16 cellular contexts compared by ENCODE assay signal in genomic region chrY:14694566-14694965, GRCh38.
DNase-seq lines count a peak whose midpoint lies in the region; ATAC-seq and TF ChIP-seq lines count a peak whose summit lies in the region.
"Had no signal": no experiment of that assay in that cellular context is flagged by ENCODE, and none has a peak within 500 bp of the region (broad histone marks: within the 10 kb centered on the region; RNA-seq: fewer than 3 reads in every experiment).

No MANE protein-coding gene starts in this region.

- no peaks in the 10 kb centered on the region for H3K9me3 ChIP-seq in breast epithelium
- H3K9me3 ChIP-seq in BE2C, result no peaks in the 10 kb centered on the region
- H3K9me3 ChIP-seq: BLaER1, Caco-2 had no signal

- DNase-seq in AG10803 (ENCODE audit: low read depth) (peak; percentile 67), GM03348 (ENCODE audit: low spot score) (peak; percentile 6), cerebellum (ENCODE audit: low spot score) (peak; percentile 1), foreskin fibroblast (peak; percentile 18 to 47), breast epithelium (ENCODE audit: low spot score in 2 of 2) (no peak), BE2C (no peak)
- no peak for DNase-seq in activated CD8-positive, alpha-beta memory T cell treated with anti-CD3 and anti-CD28 coated beads, Interleukin-2, amount 10 ng/mL, durations not matched to agents 7 days and 5 days
- DNase-seq: 8988T; Caco-2; CD8-positive, alpha-beta memory T cell; DMS53; H9 had no signal

- no peaks in the 10 kb centered on the region for H3K4me1 Mint-ChIP-seq in activated CD8-positive, alpha-beta memory T cell treated with anti-CD3 and anti-CD28 coated beads, Interleukin-2, amount 10 ng/mL, durations not matched to agents 7 days and 5 days
- H3K4me1 Mint-ChIP-seq: CD8-positive, alpha-beta memory T cell; H9 had no signal

- TF ChIP-seq CTCF in AG10803 (conservative IDR thresholded peaks at IDR 0.05; ENCODE audit: low read length) (no peak), foreskin fibroblast (IDR thresholded peaks at IDR 0.05; ENCODE audit: low read depth, low read length) (no peak), breast epithelium (IDR thresholded peaks at IDR 0.05) (no peak), BE2C (IDR thresholded peaks at IDR 0.05; ENCODE audit: low read depth, low read length) (no peak)

- no peaks in the 10 kb centered on the region for H3K27me3 Mint-ChIP-seq in activated CD8-positive, alpha-beta memory T cell treated with anti-CD3 and anti-CD28 coated beads, Interleukin-2, amount 10 ng/mL, durations not matched to agents 7 days and 5 days
- H3K27me3 Mint-ChIP-seq: CD8-positive, alpha-beta memory T cell had no signal

- H3K4me3 ChIP-seq in AG10803 (ENCODE audit: low read length) (no peak overlapping the region), foreskin fibroblast (ENCODE audit: low read depth in 1 of 2, low read length in 2 of 2) (no peak overlapping the region), breast epithelium (no peak overlapping the region), BE2C (ENCODE audit: low read depth, low read length) (no peak overlapping the region)
- H3K4me3 ChIP-seq: BLaER1, GM23338 had no signal

- no peaks in the 10 kb centered on the region for H3K36me3 ChIP-seq in breast epithelium
- H3K36me3 ChIP-seq in BE2C, result no peaks in the 10 kb centered on the region
- H3K36me3 ChIP-seq: BLaER1 had no signal

- H3K36me3 Mint-ChIP-seq in activated CD8-positive, alpha-beta memory T cell treated with anti-CD3 and anti-CD28 coated beads, Interleukin-2, amount 10 ng/mL, durations not matched to agents 7 days and 5 days, result no peaks in the 10 kb centered on the region
- H3K36me3 Mint-ChIP-seq: CD8-positive, alpha-beta memory T cell had no signal

- no peak overlapping the region for H3K4me3 Mint-ChIP-seq in activated CD8-positive, alpha-beta memory T cell treated with anti-CD3 and anti-CD28 coated beads, Interleukin-2, amount 10 ng/mL, durations not matched to agents 7 days and 5 days
- H3K4me3 Mint-ChIP-seq: CD8-positive, alpha-beta memory T cell; GM23338; H9 had no signal

- H3K27me3 ChIP-seq in breast epithelium (no peaks in the 10 kb centered on the region), BE2C (no peaks in the 10 kb centered on the region)
- H3K27me3 ChIP-seq: BLaER1 had no signal

- TF ChIP-seq POLR2A in breast epithelium (IDR thresholded peaks at IDR 0.05), result no peak

- H3K27ac Mint-ChIP-seq in activated CD8-positive, alpha-beta memory T cell treated with anti-CD3 and anti-CD28 coated beads, Interleukin-2, amount 10 ng/mL, durations not matched to agents 7 days and 5 days, result no peak overlapping the region
- H3K27ac Mint-ChIP-seq: CD8-positive, alpha-beta memory T cell; GM23338; H9 had no signal

- intact Hi-C loops in breast epithelium (cut with DNase I; ENCODE audit: low total_unique reads), result no loop called here

- ATAC-seq in activated CD8-positive, alpha-beta memory T cell treated with anti-CD3 and anti-CD28 coated beads, Interleukin-2, amount 10 ng/mL, durations not matched to agents 7 days and 5 days, result no peak
- no peak for ATAC-seq in GM18520 (IDR thresholded peaks at IDR 0.05; ENCODE audit: unreplicated experiment)
- ATAC-seq: GM23338, HepG2 had no signal

- H3K27ac ChIP-seq in breast epithelium, result no peak overlapping the region
- H3K27ac ChIP-seq: BLaER1 had no signal

- H3K4me1 ChIP-seq in breast epithelium (no peaks in the 10 kb centered on the region), BE2C (no peaks in the 10 kb centered on the region)
- H3K4me1 ChIP-seq: BLaER1, Caco-2 had no signal

- CTCF ChIA-PET in activated CD8-positive, alpha-beta memory T cell treated with anti-CD3 and anti-CD28 coated beads, Interleukin-2, amount 10 ng/mL, durations not matched to agents 7 days and 5 days (lab: Charles Lee), result no interaction called here

- H3K9me3 Mint-ChIP-seq in activated CD8-positive, alpha-beta memory T cell treated with anti-CD3 and anti-CD28 coated beads, Interleukin-2, amount 10 ng/mL, durations not matched to agents 7 days and 5 days (ENCODE audit: low read depth), result no peaks in the 10 kb centered on the region
- H3K9me3 Mint-ChIP-seq: CD8-positive, alpha-beta memory T cell; GM23338; H9 had no signal

Comparison
In these comparisons a context has a peak if more than half of its experiments do, and no peak if none do; other contexts are left out.
1. DNase-seq: peak in AG10803 (single experiment), GM03348 (single experiment), cerebellum (single experiment) and foreskin fibroblast (2 of 2); none in activated CD8-positive, alpha-beta memory T cell treated with anti-CD3 and anti-CD28 coated beads, Interleukin-2, amount 10 ng/mL, durations not matched to agents 7 days and 5 days (single experiment), breast epithelium (0 of 2) and BE2C (single experiment).